28 cellular contexts compared by ENCODE assay signal in the genomic region with DNA sequence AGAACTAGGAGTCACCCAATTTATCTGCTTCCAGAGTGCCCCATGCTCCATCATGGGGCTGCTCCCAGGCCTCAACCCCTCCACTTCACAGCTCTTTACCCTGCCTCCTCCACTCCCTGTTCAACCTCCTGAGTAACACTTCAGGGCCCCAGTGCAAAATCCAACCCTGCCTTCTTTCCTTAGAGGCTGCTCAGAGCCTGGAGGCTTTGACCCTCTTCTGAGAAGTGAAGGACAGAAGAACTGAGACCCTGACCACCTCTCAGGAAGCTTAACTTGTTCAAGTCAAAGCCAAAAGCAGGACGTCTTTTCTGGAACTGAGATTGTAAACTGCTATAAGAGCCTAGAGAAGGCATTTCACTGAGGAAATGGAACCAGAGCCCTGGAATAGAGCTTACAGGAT. TPM values are rescaled to one million over a fixed set of nuclear protein-coding genes. Genes with fewer than 3 reads are reported as not detected.
"Had no signal": no experiment of that assay in that cellular context is flagged by ENCODE, and none has a peak within 500 bp of the region (broad histone marks: within the 10 kb centered on the region; RNA-seq: fewer than 3 reads in every experiment).

No MANE protein-coding gene starts in this region.

- H3K27me3 ChIP-seq: gastroesophageal sphincter, hepatocyte, neural progenitor cell, testis, transverse colon had no signal

- H3K27me3 Mint-ChIP-seq: activated CD4-positive, alpha-beta T cell treated with anti-CD3 and anti-CD28 coated beads, Interleukin-2, amount 10 ng/mL, durations not matched to agents 24 days and 14 days; activated naive CD4-positive, alpha-beta T cell treated with anti-CD3 and anti-CD28 coated beads, Interleukin-2, amount 10 ng/mL, durations not matched to agents 7 days and 5 days; central memory CD8-positive, alpha-beta T cell; naive thymus-derived CD8-positive, alpha-beta T cell had no signal

- DNase-seq: activated CD4-positive, alpha-beta memory T cell treated with anti-CD3 and anti-CD28 coated beads for 36 hours; activated CD4-positive, alpha-beta T cell treated with anti-CD3 and anti-CD28 coated beads, Interleukin-2, amount 10 ng/mL, durations not matched to agents 24 days and 14 days; activated effector memory CD4-positive, alpha-beta T cell treated with anti-CD3 and anti-CD28 coated beads, Interleukin-2, amount 50 U/mL, for 16 hours; activated naive CD4-positive, alpha-beta T cell treated with anti-CD3 and anti-CD28 coated beads, Interleukin-2, amount 10 ng/mL, durations not matched to agents 7 days and 5 days; dermis blood vessel endothelial cell; effector CD8-positive, alpha-beta T cell; kidney; midbrain; naive thymus-derived CD8-positive, alpha-beta T cell; occipital lobe; posterior cingulate gyrus; right cardiac atrium; stimulated activated CD4-positive, alpha-beta T cell treated with anti-CD3 and anti-CD28 coated beads, Interleukin-15, amount 100 ng/mL, for 24 hours; stimulated activated CD4-positive, alpha-beta T cell treated with anti-CD3 and anti-CD28 coated beads, Interleukin-2, amount 100 ng/mL, for 24 hours; stimulated activated naive CD4-positive, alpha-beta T cell treated with Interleukin-2 at 50 U/mL for 16 hours; T1000; testis; transverse colon; WERI-Rb-1 had no signal

- H3K9me3 ChIP-seq: gastroesophageal sphincter, testis, transverse colon had no signal

- H3K27ac ChIP-seq: gastroesophageal sphincter, hepatocyte, neural progenitor cell, testis, transverse colon, WERI-Rb-1 had no signal

- ATAC-seq: activated CD4-positive, CD25-positive, alpha-beta regulatory T cell treated with anti-CD3 and anti-CD28 coated beads, Interleukin-2, amount 50 U/mL, for 24 hours; gastroesophageal sphincter; naive thymus-derived CD8-positive, alpha-beta T cell had no signal

- H3K4me3 ChIP-seq: gastroesophageal sphincter, hepatocyte, neural progenitor cell, testis, transverse colon had no signal

- H3K4me1 Mint-ChIP-seq: activated CD4-positive, alpha-beta T cell treated with anti-CD3 and anti-CD28 coated beads, Interleukin-2, amount 10 ng/mL, durations not matched to agents 24 days and 14 days; activated naive CD4-positive, alpha-beta T cell treated with anti-CD3 and anti-CD28 coated beads, Interleukin-2, amount 10 ng/mL, durations not matched to agents 7 days and 5 days; central memory CD8-positive, alpha-beta T cell; neural progenitor cell had no signal

- H3K27ac Mint-ChIP-seq: activated CD4-positive, alpha-beta memory T cell treated with anti-CD3 and anti-CD28 coated beads for 36 hours; activated CD4-positive, alpha-beta T cell treated with anti-CD3 and anti-CD28 coated beads, Interleukin-2, amount 10 ng/mL, durations not matched to agents 24 days and 14 days; activated naive CD4-positive, alpha-beta T cell treated with anti-CD3 and anti-CD28 coated beads, Interleukin-2, amount 10 ng/mL, durations not matched to agents 7 days and 5 days; neural progenitor cell had no signal

- H3K4me1 ChIP-seq: gastroesophageal sphincter, neural progenitor cell, testis, transverse colon had no signal

- H3K4me3 Mint-ChIP-seq: activated CD4-positive, alpha-beta memory T cell treated with anti-CD3 and anti-CD28 coated beads for 36 hours; activated CD4-positive, alpha-beta T cell treated with anti-CD3 and anti-CD28 coated beads, Interleukin-2, amount 10 ng/mL, durations not matched to agents 24 days and 14 days; activated naive CD4-positive, alpha-beta T cell treated with anti-CD3 and anti-CD28 coated beads, Interleukin-2, amount 10 ng/mL, durations not matched to agents 7 days and 5 days; central memory CD8-positive, alpha-beta T cell; naive thymus-derived CD8-positive, alpha-beta T cell; neural progenitor cell had no signal

- H3K9me3 Mint-ChIP-seq: activated CD4-positive, alpha-beta memory T cell treated with anti-CD3 and anti-CD28 coated beads for 36 hours; activated CD4-positive, alpha-beta T cell treated with anti-CD3 and anti-CD28 coated beads, Interleukin-2, amount 10 ng/mL, durations not matched to agents 24 days and 14 days; activated naive CD4-positive, alpha-beta T cell treated with anti-CD3 and anti-CD28 coated beads, Interleukin-2, amount 10 ng/mL, durations not matched to agents 7 days and 5 days; central memory CD8-positive, alpha-beta T cell; neural progenitor cell had no signal

- FAIRE-seq: bronchial epithelial cell, kidney had no signal

RNA-seq across cellular contexts. Expression of a gene that starts 37.4 kb away (rescaled TPM):
- total RNA-seq: activated CD4-positive, alpha-beta memory T cell treated with anti-CD3 and anti-CD28 coated beads for 36 hours; activated CD4-positive, alpha-beta T cell treated with anti-CD3 and anti-CD28 coated beads, Interleukin-2, amount 10 ng/mL, durations not matched to agents 24 days and 14 days; epithelial cell of proximal tubule; gastroesophageal sphincter; kidney; naive thymus-derived CD8-positive, alpha-beta T cell; occipital lobe; right cardiac atrium; T-helper 1 cell treated with Interleukin-12 subunit alpha and Interleukin-12 subunit beta and Interleukin-4 antibody, amounts not matched to agents 30 ng/mL and 1 ng/mL, for 36 hours; testis; transverse colon; urinary bladder had no signal
- polyA plus RNA-seq: hepatocyte; naive thymus-derived CD8-positive, alpha-beta T cell; right cardiac atrium; urinary bladder had no signal
